ENCODE assay signal across 17 cellular contexts in genomic region chr10:71719464-71720303, GRCh38. TPM values are rescaled to one million over a fixed set of nuclear protein-coding genes. Genes with fewer than 3 reads are reported as not detected.
DNase-seq lines count a peak whose midpoint lies in the region; ATAC-seq, FAIRE-seq and TF ChIP-seq lines count a peak whose summit lies in the region.
"Had no signal": no experiment of that assay in that cellular context is flagged by ENCODE, and none has a peak within 500 bp of the region (broad histone marks: within the 10 kb centered on the region; RNA-seq: fewer than 3 reads in every experiment).

Gene C10orf105 (minus strand): TSS chr10:71719778. CDS start chr10:71716337, 3,441 bp downstream.

- in situ Hi-C loops in HepG2 (cut with HindIII; ENCODE audit: extremely low pct_ligation_motif_present, low pct_unique_long_range_greater_than_20kb): no loop called here

- peak within 1 kb of the TSS in 4 of 5 experiments; percentile 63 to 84 (median 74) for H3K27ac Mint-ChIP-seq in brain
- H3K27ac Mint-ChIP-seq in stimulated activated naive B cell treated with anti-CD40 and anti-IgM and Interleukin-4, amounts not matched to agents 10 μg/mL and 1 μg/mL and 100 μg/mL, for 72 hours: peak within 1 kb of the TSS; percentile 65
- H3K27ac Mint-ChIP-seq: mesothelial cell of epicardium, progenitor cell of endocrine pancreas had no signal

- no peak within 1 kb of the TSS for H2AFZ ChIP-seq in HepG2 (ENCODE audit: low read length)

- H4K20me1 ChIP-seq in HepG2 (ENCODE audit: insufficient read depth, low read length): no peaks in the 10 kb centered on the region

- no peaks in the 10 kb centered on the region for H3K79me2 ChIP-seq in HepG2 (ENCODE audit: insufficient read depth, low read length)

- H3K4me3 ChIP-seq in HepG2 (replicated peaks in 1 of 3; ENCODE audit: insufficient read depth in 1 of 3, low read depth in 2 of 3, low read length in 3 of 3): no peak within 1 kb of the TSS
- H3K4me3 ChIP-seq: cardiac muscle cell had no signal

- BruUV-seq in HepG2 (replicated peaks; lab: Mats Ljungman, UMichigan): no TSS peak

- TF ChIP-seq RAD21 in HepG2 (CRISPR knock-in tag; IDR thresholded peaks at IDR 0.05): no peak

- H3K9me3 ChIP-seq in HepG2 (ENCODE audit: low read length): no peaks in the 10 kb centered on the region

- intact Hi-C loops in HepG2 (cut with micrococcal nuclease; ENCODE audit: unreplicated experiment): no loop called here

- H3K27ac ChIP-seq in HepG2 (ENCODE audit: extremely low read length, insufficient read depth, low read length): no peak within 1 kb of the TSS
- H3K27ac ChIP-seq: cardiac muscle cell had no signal

- H3K4me1 Mint-ChIP-seq in brain: peaks cover 29% of the 10 kb centered on the region
- peaks cover 9 to 17% of the 10 kb centered on the region in 2 donors for H3K4me1 Mint-ChIP-seq in stimulated activated naive B cell treated with anti-CD40 and anti-IgM and Interleukin-4, amounts not matched to agents 10 μg/mL and 1 μg/mL and 100 μg/mL, for 72 hours

- FAIRE-seq in HepG2 (lab: Jason Lieb, UNC): no peak
- FAIRE-seq: GM18507 had no signal

- TF ChIP-seq EP300 in HepG2 (IDR thresholded peaks at IDR 0.05; ENCODE audit: low read depth in 2 of 2, low read length in 2 of 2): no peak
- TF ChIP-seq EP300 in HepG2 (CRISPR knock-in tag; IDR thresholded peaks at IDR 0.05; ENCODE audit: borderline replicate concordance): no peak

- no peak for TF ChIP-seq POLR2A in HepG2 (IDR thresholded peaks at IDR 0.05; ENCODE audit: insufficient read depth in 1 of 2, low read depth in 2 of 2, low read length in 2 of 2)

- WGBS in HepG2 (ENCODE audit: low lambda C conversion rate): 42% methylated on average over 4 of the region's 16 CpGs

- H3K4me1 ChIP-seq in HepG2 (ENCODE audit: insufficient read depth, low read length): peaks cover 8% of the 10 kb centered on the region

- no peak within 1 kb of the TSS for H3K4me2 ChIP-seq in HepG2 (ENCODE audit: low read depth, low read length)

- DNase-seq in ELF-1 (ENCODE audit: low read depth, low spot score) (peak; percentile 75), HepG2 (ENCODE audit: low spot score) (no peak)
- no peak for DNase-seq in stimulated activated naive B cell treated with anti-CD40 and anti-IgM and Interleukin-4, amounts not matched to agents 10 μg/mL and 1 μg/mL and 100 μg/mL, for 72 hours
- DNase-seq: activated CD4-positive, alpha-beta T cell treated with anti-CD3 and anti-CD28 coated beads, Interleukin-2, amount 10 ng/mL, durations not matched to agents 24 days and 14 days; COR-L47; GOT3; NCI-H2029; NCI-H526 treated with DMSO at 0.1 percent for 48 hours had no signal

- ATAC-seq in HepG2 (no peak), HG02759 (IDR thresholded peaks at IDR 0.05; ENCODE audit: unreplicated experiment) (no peak), HG03469 (IDR thresholded peaks at IDR 0.05; ENCODE audit: unreplicated experiment) (no peak), HG03442 (IDR thresholded peaks at IDR 0.05; ENCODE audit: unreplicated experiment) (no peak)
- ATAC-seq in stimulated activated naive B cell treated with anti-CD40 and anti-IgM and Interleukin-4, amounts not matched to agents 10 μg/mL and 1 μg/mL and 100 μg/mL, for 72 hours (replicated peaks): no peak

- peak within 1 kb of the TSS in 2 of 5 experiments; percentile 10 to 25 for H3K4me3 Mint-ChIP-seq in brain
- no peak within 1 kb of the TSS for H3K4me3 Mint-ChIP-seq in stimulated activated naive B cell treated with anti-CD40 and anti-IgM and Interleukin-4, amounts not matched to agents 10 μg/mL and 1 μg/mL and 100 μg/mL, for 72 hours
- H3K4me3 Mint-ChIP-seq: activated CD4-positive, alpha-beta T cell treated with anti-CD3 and anti-CD28 coated beads, Interleukin-2, amount 10 ng/mL, durations not matched to agents 24 days and 14 days; mesothelial cell of epicardium had no signal

- POLR2A ChIA-PET in HepG2 (lab: Yijun Ruan, JAX): no interaction called here

- H3K27me3 ChIP-seq in HepG2 (ENCODE audit: control insufficient read depth in 1 of 2, insufficient read depth in 2 of 2, low read length in 2 of 2): peaks cover 5 to 59% of the 10 kb centered on the region in 2 experiments; a peak in 4 of 5 replicates
- H3K27me3 ChIP-seq: cardiac muscle cell had no signal

- CTCF ChIA-PET in HepG2 (lab: Yijun Ruan, JAX; ENCODE audit: low intra/inter-chr PET ratio, low total read pairs): no interaction called here

- H3K36me3 Mint-ChIP-seq in brain: no peaks in the 10 kb centered on the region
- H3K36me3 Mint-ChIP-seq in stimulated activated naive B cell treated with anti-CD40 and anti-IgM and Interleukin-4, amounts not matched to agents 10 μg/mL and 1 μg/mL and 100 μg/mL, for 72 hours: no peaks in the 10 kb centered on the region
- H3K36me3 Mint-ChIP-seq: mesothelial cell of epicardium had no signal

- H3K36me3 ChIP-seq in HepG2 (replicated peaks in 1 of 2; ENCODE audit: control insufficient read depth in 1 of 2, insufficient read depth in 2 of 2, low read length in 2 of 2): no peaks in the 10 kb centered on the region
- H3K36me3 ChIP-seq: cardiac muscle cell had no signal

- peaks cover 2% of the 10 kb centered on the region for H3K27me3 Mint-ChIP-seq in brain
- H3K27me3 Mint-ChIP-seq in stimulated activated naive B cell treated with anti-CD40 and anti-IgM and Interleukin-4, amounts not matched to agents 10 μg/mL and 1 μg/mL and 100 μg/mL, for 72 hours: peaks cover 6 to 22% of the 10 kb centered on the region in 2 donors
- H3K27me3 Mint-ChIP-seq: activated CD4-positive, alpha-beta T cell treated with anti-CD3 and anti-CD28 coated beads, Interleukin-2, amount 10 ng/mL, durations not matched to agents 24 days and 14 days had no signal

- TF ChIP-seq CTCF in brain (conservative IDR thresholded peaks at IDR 0.05): no peak
- TF ChIP-seq CTCF in HepG2 (CRISPR knock-in tag; IDR thresholded peaks at IDR 0.05): no peak

- no peak within 1 kb of the TSS for H3K9ac ChIP-seq in HepG2 (ENCODE audit: insufficient read depth, low read depth, low read length)

- H3K9me3 Mint-ChIP-seq in brain: no peaks in the 10 kb centered on the region
- H3K9me3 Mint-ChIP-seq in stimulated activated naive B cell treated with anti-CD40 and anti-IgM and Interleukin-4, amounts not matched to agents 10 μg/mL and 1 μg/mL and 100 μg/mL, for 72 hours: no peaks in the 10 kb centered on the region
- H3K9me3 Mint-ChIP-seq: activated CD4-positive, alpha-beta T cell treated with anti-CD3 and anti-CD28 coated beads, Interleukin-2, amount 10 ng/mL, durations not matched to agents 24 days and 14 days; mesothelial cell of epicardium had no signal

TF ChIP-seq in HepG2, 621 proteins besides CTCF, POLR2A, EP300 and RAD21 (continues in another document):
- TF ChIP-seq PRDM10 (CRISPR knock-in tag; IDR thresholded peaks at IDR 0.05; ENCODE audit: low read depth) (0 out of 2 replicates have a peak, but pooled peaks have one; percentile 29), POLR2AphosphoS2 (IDR thresholded peaks at IDR 0.05; ENCODE audit: low read depth, low read length) (no peak)

RNA-seq across cellular contexts. Expression of gene C10orf105, which starts in this region (rescaled TPM):
- polyA plus RNA-seq in brain (ENCODE audit: insufficient read depth, low read depth, low replicate concordance) (3.3 TPM), HepG2 (2011; rRNA removed) (not detected in 2 replicates)
- not detected in 2 replicates for total RNA-seq in HepG2 (2016; rRNA removed; fragmentation: Illumina TruSeq; extraction: Trizol)
- not detected in 2 replicates for total RNA-seq in HepG2 (2016; cell fraction: cytosol; rRNA removed; fragmentation: Illumina TruSeq; extraction: Trizol; ENCODE audit: low read depth)
- total RNA-seq in HepG2 (2016; cell fraction: insoluble cytoplasmic fraction; rRNA removed; fragmentation: Illumina TruSeq; extraction: Trizol): not detected in 2 replicates
- total RNA-seq in HepG2 (2016; cell fraction: membrane; rRNA removed; fragmentation: Illumina TruSeq; extraction: Trizol): not detected in 2 replicates
- not detected in 2 replicates for total RNA-seq in HepG2 (2016; cell fraction: nucleus; rRNA removed; fragmentation: Illumina TruSeq; extraction: Trizol)
- not detected in 2 replicates for polyA plus RNA-seq in HepG2 (2011; cell fraction: cytosol; rRNA removed)
- polyA plus RNA-seq in HepG2 (2011; cell fraction: nucleus; rRNA removed): not detected in 2 replicates
- polyA plus RNA-seq in HepG2 (2012): not detected in 2 replicates
- not detected in 2 replicates for polyA plus RNA-seq in HepG2 (2016; cell fraction: cytosol; fragmentation: Illumina TruSeq; extraction: Trizol; ENCODE audit: low read depth)
- polyA plus RNA-seq in HepG2 (2016; cell fraction: insoluble cytoplasmic fraction; fragmentation: Illumina TruSeq; extraction: Trizol; ENCODE audit: low read depth): not detected in 2 replicates
- not detected in 2 replicates for polyA plus RNA-seq in HepG2 (2016; cell fraction: membrane; fragmentation: Illumina TruSeq; extraction: Trizol; ENCODE audit: low read depth)
- polyA plus RNA-seq in HepG2 (2016; cell fraction: nucleus; fragmentation: Illumina TruSeq; extraction: Trizol; ENCODE audit: insufficient read depth, low read depth): not detected in 2 replicates
- not detected in 2 replicates for polyA minus RNA-seq in HepG2 (2011; rRNA and poly(A)+ RNA removed; ENCODE audit: low replicate concordance)
- not detected in 2 replicates for polyA minus RNA-seq in HepG2 (2011; cell fraction: cytosol; rRNA and poly(A)+ RNA removed)
- not detected in 2 replicates for polyA minus RNA-seq in HepG2 (2011; cell fraction: nucleus; rRNA and poly(A)+ RNA removed)
- total RNA-seq: epithelial cell of proximal tubule, progenitor cell of endocrine pancreas had no signal
- polyA plus RNA-seq: cardiac muscle cell had no signal
